8 cellular contexts compared by ENCODE assay signal in genomic region chr11:131911388-131912032, GRCh38.
DNase-seq lines count a peak whose midpoint lies in the region; ATAC-seq and TF ChIP-seq lines count a peak whose summit lies in the region.
"Not testable (repeated sequence)": the region's sequence is repeated elsewhere in the genome, so short reads cannot be mapped to it uniquely, and the experiment has no call there.

No MANE protein-coding gene starts in this region.

- not testable (repeated sequence) for TF ChIP-seq CTCF in GM13976 (IDR thresholded peaks at IDR 0.05; ENCODE audit: borderline replicate concordance, control extremely low read depth, extremely low read depth, insufficient read depth, missing control alignments); left lung (IDR thresholded peaks at IDR 0.05); gastrocnemius medialis (IDR thresholded peaks at IDR 0.05 in 4 of 5, conservative IDR thresholded peaks at IDR 0.05 in 1 of 5)
- TF ChIP-seq CTCF in RWPE1 (conservative IDR thresholded peaks at IDR 0.05; ENCODE audit: low read depth) (peak; percentile 13; the same call in 1 of the 2 replicates), chondrocyte (IDR thresholded peaks at IDR 0.05) (peak; percentile 89)

- ATAC-seq in left lung: peak; percentile 59
- not testable (repeated sequence) for ATAC-seq in gastrocnemius medialis

- not testable (repeated sequence) for H3K27ac ChIP-seq in ACC112 (ENCODE audit: low read depth, low read length); RWPE1; left lung; gastrocnemius medialis
- peak overlapping the region; percentile 46 for H3K27ac ChIP-seq in HUES48 (ENCODE audit: low read depth, low read length)

- not testable (repeated sequence) for H3K4me1 ChIP-seq in ACC112 (ENCODE audit: control insufficient read depth, insufficient read depth, low read length, unreplicated experiment); left lung; gastrocnemius medialis
- peaks cover 18% of the 10 kb centered on the region for H3K4me1 ChIP-seq in HUES48 (ENCODE audit: control insufficient read depth, insufficient read depth, low read length)

- TF ChIP-seq POLR2A in gastrocnemius medialis (IDR thresholded peaks at IDR 0.05): not testable (repeated sequence)

- H2AFZ ChIP-seq in ACC112 (ENCODE audit: low read length, unreplicated experiment): peak overlapping the region; percentile 99

- DNase-seq in GM13976 (ENCODE audit: low spot score): peak; percentile 38
- not testable (repeated sequence) for DNase-seq in RWPE1 (ENCODE audit: low spot score); chondrocyte (ENCODE audit: low spot score); left lung; gastrocnemius medialis
- DNase-seq in glomerular visceral epithelial cell (ENCODE audit: extremely low spot score): peak; percentile 42

- POLR2A ChIA-PET in RWPE1 (lab: Yijun Ruan, JAX; ENCODE audit: low non-redundant PET): not testable (repeated sequence)

- H3K9me3 ChIP-seq in HUES48 (ENCODE audit: control insufficient read depth, insufficient read depth, low read length); left lung; gastrocnemius medialis: not testable (repeated sequence)

- H3K27me3 Mint-ChIP-seq in chondrocyte (ENCODE audit: low read depth): not testable (repeated sequence)

- H3K27ac Mint-ChIP-seq in chondrocyte (ENCODE audit: unreplicated experiment): peak overlapping the region; percentile 78

- intact Hi-C loops in left lung (cut with DNase I); gastrocnemius medialis (cut with DNase I; ENCODE audit: low total_unique reads): not testable (repeated sequence)

- H3K36me3 ChIP-seq in ACC112 (ENCODE audit: insufficient read depth, low read length); HUES48 (ENCODE audit: control insufficient read depth, insufficient read depth, low read length); left lung; gastrocnemius medialis: not testable (repeated sequence)

- peak overlapping the region; percentile 91 for H3K4me3 Mint-ChIP-seq in chondrocyte (ENCODE audit: unreplicated experiment)

- CTCF ChIA-PET in RWPE1 (lab: Yijun Ruan, JAX): interaction anchor here (1.3 kb wide), 1 partner anchor 220 kb away, joined by 3 read pairs; no protein-coding TSS in a partner anchor

- not testable (repeated sequence) for H3K79me2 ChIP-seq in ACC112 (ENCODE audit: control insufficient read depth, insufficient read depth, low read length, unreplicated experiment)

- H3K36me3 Mint-ChIP-seq in chondrocyte (ENCODE audit: low read depth): not testable (repeated sequence)

- H3K4me1 Mint-ChIP-seq in chondrocyte (ENCODE audit: low read depth): peaks cover 73% of the 10 kb centered on the region

- not testable (repeated sequence) for H3K9me3 Mint-ChIP-seq in chondrocyte (ENCODE audit: low read depth)

- not testable (repeated sequence) for H3K27me3 ChIP-seq in ACC112 (ENCODE audit: insufficient read depth, low read length)
- peaks cover 22% of the 10 kb centered on the region for H3K27me3 ChIP-seq in HUES48 (ENCODE audit: control insufficient read depth, insufficient read depth, low read length)
- H3K27me3 ChIP-seq in left lung: peaks cover 0 to 65% of the 10 kb centered on the region in 2 donors
- H3K27me3 ChIP-seq in gastrocnemius medialis: peaks cover 10 to 21% (median 13%) of the 10 kb centered on the region in 3 donors

- in situ Hi-C loops in GM13976 (cut with MboI; ENCODE audit: low sequenced_read_pairs, unreplicated experiment); gastrocnemius medialis (cut with MboI; ENCODE audit: low sequenced_read_pairs in 4 of 4): not testable (repeated sequence)

- H3K9ac ChIP-seq in HUES48 (ENCODE audit: low read depth, low read length): not testable (repeated sequence)

- H3K4me3 ChIP-seq in ACC112 (ENCODE audit: low read depth, low read length) (peak overlapping the region; percentile 85), HUES48 (ENCODE audit: low read depth, low read length) (peak overlapping the region; percentile 67), left lung (peak overlapping the region; percentile 17 to 21), gastrocnemius medialis (peak overlapping the region; percentile 25 to 46 (median 36))

Comparison
In these comparisons a context has a peak if more than half of its experiments do, and no peak if none do; other contexts are left out.
1. H3K4me3 ChIP-seq: peak in every context shown above with its lines; median percentile 85 in ACC112; 67 in HUES48; 36 in gastrocnemius medialis; 19 in left lung.